Comparison of ENCODE assay signal across 16 cellular contexts in the genomic region with DNA sequence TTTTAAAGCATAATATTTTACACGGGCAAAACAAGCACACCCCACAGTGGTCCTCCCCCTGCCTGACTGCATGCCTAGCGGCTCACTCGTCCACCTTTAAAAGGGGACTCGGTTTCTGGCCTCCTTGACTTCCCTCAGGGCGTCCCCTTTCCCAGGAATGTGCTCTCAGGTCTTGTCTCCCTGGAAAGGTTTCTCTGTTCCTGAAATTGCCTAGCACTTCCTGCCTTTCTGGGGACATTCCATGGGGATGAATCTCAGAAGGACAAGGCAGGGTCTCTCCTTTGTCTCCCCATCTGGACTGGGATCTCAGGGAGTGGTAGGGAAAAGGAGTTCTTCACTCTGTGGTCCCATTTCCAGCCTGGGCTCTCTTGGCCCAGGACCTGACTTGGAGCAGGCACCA. TPM values are rescaled to one million over a fixed set of nuclear protein-coding genes. Genes with fewer than 3 reads are reported as not detected.
DNase-seq lines count a peak whose midpoint lies in the region; ATAC-seq and TF ChIP-seq lines count a peak whose summit lies in the region.
"Had no signal": no experiment of that assay in that cellular context is flagged by ENCODE, and none has a peak within 500 bp of the region (broad histone marks: within the 10 kb centered on the region; RNA-seq: fewer than 3 reads in every experiment).

No MANE protein-coding gene starts in this region.

- DNase-seq in left ventricle myocardium inferior (no peak), left ventricle myocardium superior (no peak), caudate nucleus (lab: John Stamatoyannopoulos, UW) (no peak), nephron progenitor cell (no peak), GM03348 (ENCODE audit: low spot score) (no peak)
- no peak for DNase-seq in T-helper 2 cell treated with Interferon-gamma antibody and Interleukin-4, amounts not matched to agents 5 μg/mL and 100 μg/mL, for 36 hours (ENCODE audit: low spot score)
- DNase-seq: COR-L47, H9, Karpas-422, NCI-H1930, NCI-H2171 treated with DMSO at 0.1 percent for 48 hours, NCI-H510A had no signal

- H3K36me3 ChIP-seq in left ventricle myocardium inferior, result peaks cover 5% of the 10 kb centered on the region

- H3K4me1 ChIP-seq in left ventricle myocardium inferior, result peaks cover 96% of the 10 kb centered on the region
- H3K4me1 ChIP-seq: A549 had no signal

- H3K9me3 Mint-ChIP-seq in nephron progenitor cell, result no peaks in the 10 kb centered on the region
- H3K9me3 Mint-ChIP-seq in T-helper 2 cell treated with Interferon-gamma antibody and Interleukin-4, amounts not matched to agents 5 μg/mL and 100 μg/mL, for 36 hours, result no peaks in the 10 kb centered on the region
- H3K9me3 Mint-ChIP-seq: H9 had no signal

- H3K9me3 ChIP-seq in left ventricle myocardium inferior (replicated peaks), result no peaks in the 10 kb centered on the region
- H3K9me3 ChIP-seq: A549 had no signal

- peak overlapping the region; percentile 94 for H3K27ac ChIP-seq in left ventricle myocardium inferior (replicated peaks)
- H3K27ac ChIP-seq in caudate nucleus (ENCODE audit: low read depth, low read length), result peak overlapping the region; percentile 26
- H3K27ac ChIP-seq: A549, C4-2B had no signal

- H3K4me1 Mint-ChIP-seq in nephron progenitor cell, result peaks cover 66% of the 10 kb centered on the region
- H3K4me1 Mint-ChIP-seq in T-helper 2 cell treated with Interferon-gamma antibody and Interleukin-4, amounts not matched to agents 5 μg/mL and 100 μg/mL, for 36 hours (ENCODE audit: low read depth), result peaks cover 3% of the 10 kb centered on the region

- intact Hi-C loops in left ventricle myocardium inferior (cut with micrococcal nuclease) (no loop called here), left ventricle myocardium superior (cut with micrococcal nuclease) (no loop called here)

- H3K4me3 ChIP-seq in left ventricle myocardium inferior, result peak overlapping the region; percentile 80
- H3K4me3 ChIP-seq: A549 had no signal

- peaks cover 18% of the 10 kb centered on the region for H3K27me3 Mint-ChIP-seq in nephron progenitor cell (ENCODE audit: low read depth, poor library complexity)
- peaks cover 23% of the 10 kb centered on the region for H3K27me3 Mint-ChIP-seq in T-helper 2 cell treated with Interferon-gamma antibody and Interleukin-4, amounts not matched to agents 5 μg/mL and 100 μg/mL, for 36 hours (ENCODE audit: low read depth)

- peak overlapping the region; percentile 33 for H3K4me3 Mint-ChIP-seq in nephron progenitor cell
- H3K4me3 Mint-ChIP-seq in T-helper 2 cell treated with Interferon-gamma antibody and Interleukin-4, amounts not matched to agents 5 μg/mL and 100 μg/mL, for 36 hours, result no peak overlapping the region
- H3K4me3 Mint-ChIP-seq: H9 had no signal

- H3K36me3 Mint-ChIP-seq in nephron progenitor cell (ENCODE audit: low read depth), result no peaks in the 10 kb centered on the region
- no peaks in the 10 kb centered on the region for H3K36me3 Mint-ChIP-seq in T-helper 2 cell treated with Interferon-gamma antibody and Interleukin-4, amounts not matched to agents 5 μg/mL and 100 μg/mL, for 36 hours (ENCODE audit: low read depth)

- no peak for ATAC-seq in left ventricle myocardium superior
- ATAC-seq in HG02678 (IDR thresholded peaks at IDR 0.05; ENCODE audit: unreplicated experiment), result no peak
- no peak for ATAC-seq in GM21723 (IDR thresholded peaks at IDR 0.05; ENCODE audit: unreplicated experiment)
- ATAC-seq: A549 had no signal

- TF ChIP-seq CTCF in left ventricle myocardium inferior (IDR thresholded peaks at IDR 0.05; ENCODE audit: borderline replicate concordance), result no peak
- TF ChIP-seq CTCF in nephron progenitor cell (IDR thresholded peaks at IDR 0.05), result no peak

- H3K27ac Mint-ChIP-seq in nephron progenitor cell, result peak overlapping the region; percentile 77
- H3K27ac Mint-ChIP-seq in T-helper 2 cell treated with Interferon-gamma antibody and Interleukin-4, amounts not matched to agents 5 μg/mL and 100 μg/mL, for 36 hours, result no peak overlapping the region

- H3K27me3 ChIP-seq in left ventricle myocardium inferior (ENCODE audit: low read depth), result peaks cover 11% of the 10 kb centered on the region

RNA-seq across cellular contexts. Expression of gene TCF15, which starts 4.9 kb away (rescaled TPM):
- total RNA-seq in left ventricle myocardium inferior (11.1 TPM), left ventricle myocardium superior (11.8 TPM)

RNA-seq across cellular contexts. Expression of gene SRXN1, which starts 47.8 kb away (rescaled TPM):
- total RNA-seq in left ventricle myocardium inferior (55.3 TPM), left ventricle myocardium superior (34.6 TPM)
